ENCODE assay signal across 9 cellular contexts in the genomic region with DNA sequence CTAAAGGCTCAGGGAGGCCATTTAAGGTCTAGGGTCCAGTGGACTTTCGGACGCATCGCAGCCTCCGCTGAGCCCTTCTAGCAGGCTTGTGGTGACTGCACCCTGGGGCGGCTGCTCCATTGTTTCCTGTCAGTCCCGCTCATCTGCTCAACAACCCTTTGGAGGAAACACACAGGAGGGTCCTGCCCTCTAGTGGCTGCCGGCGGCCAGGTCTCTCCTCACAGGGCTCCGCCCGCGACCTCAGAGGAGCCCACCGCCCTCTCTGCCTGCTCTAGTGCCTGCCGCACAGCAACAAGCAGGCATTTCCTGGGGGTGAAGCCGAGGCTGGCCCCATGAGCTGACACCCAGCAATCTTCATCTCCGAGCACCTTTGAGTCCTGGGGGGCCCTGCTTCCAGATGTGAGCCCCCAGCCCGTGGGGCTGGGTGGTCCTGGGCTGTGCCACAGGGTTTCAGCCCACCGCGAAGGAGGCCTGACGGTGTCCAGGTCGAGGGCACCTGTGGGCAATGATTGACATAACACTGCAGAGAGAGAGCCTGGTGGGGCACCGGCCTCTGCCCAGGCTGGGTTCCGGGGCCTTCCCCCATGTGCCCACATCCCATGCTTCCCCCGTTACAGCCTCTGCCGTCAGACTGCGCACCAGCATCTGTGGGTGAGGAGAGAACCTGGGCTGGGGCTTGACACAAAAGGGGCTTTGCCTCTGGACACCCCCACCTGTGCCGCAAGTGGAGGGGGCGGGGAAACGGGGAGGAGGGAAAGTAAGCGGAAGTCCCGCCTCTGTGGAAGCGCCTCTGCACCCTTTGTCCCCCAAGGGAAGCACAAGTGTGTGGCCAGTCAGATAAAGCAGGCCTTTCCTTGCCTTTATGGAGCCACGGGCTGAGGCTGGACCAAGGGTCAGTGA. TPM values are rescaled to one million over a fixed set of nuclear protein-coding genes. Genes with fewer than 3 reads are reported as not detected.
DNase-seq lines count a peak whose midpoint lies in the region; ATAC-seq, FAIRE-seq and TF ChIP-seq lines count a peak whose summit lies in the region.
"Had no signal": no experiment of that assay in that cellular context is flagged by ENCODE, and none has a peak within 500 bp of the region (broad histone marks: within the 10 kb centered on the region; RNA-seq: fewer than 3 reads in every experiment).

No MANE protein-coding gene starts in this region.

- BruUV-seq in endothelial cell of umbilical vein (replicated peaks; lab: Mats Ljungman, UMichigan): no TSS peak

- peak overlapping the region; percentile 84 for H3K4me2 ChIP-seq in endothelial cell of umbilical vein (ENCODE audit: insufficient read depth, low read length)

- H3K4me1 Mint-ChIP-seq in CD4-positive, alpha-beta memory T cell: peaks cover 7 to 19% (median 16%) of the 10 kb centered on the region in 4 donors

- H3K36me3 ChIP-seq in CD4-positive, alpha-beta memory T cell (ENCODE audit: insufficient read depth, low read length): no peaks in the 10 kb centered on the region
- H3K36me3 ChIP-seq in endothelial cell of umbilical vein (ENCODE audit: control insufficient read depth in 2 of 2, extremely low read depth in 1 of 2, insufficient read depth in 2 of 2, low read length in 2 of 2) (no peaks in the 10 kb centered on the region), mucosa of descending colon (ENCODE audit: low read depth) (no peaks in the 10 kb centered on the region)

- H3K27ac Mint-ChIP-seq in CD4-positive, alpha-beta memory T cell: peak overlapping the region; percentile 90 to 96 (median 94)

- H3K36me3 Mint-ChIP-seq in CD4-positive, alpha-beta memory T cell: no peaks in the 10 kb centered on the region

- no peaks in the 10 kb centered on the region for H4K20me1 ChIP-seq in endothelial cell of umbilical vein (replicated peaks; ENCODE audit: control insufficient read depth, extremely low read depth, insufficient read depth, low read length)

- dilution Hi-C loops in endothelial cell of umbilical vein (cut with MboI; ENCODE audit: extremely low pct_ligation_motif_present, low sequenced_read_pairs): no loop called here

- peak overlapping the region; percentile 88 to 96 (median 92) for H3K4me3 Mint-ChIP-seq in CD4-positive, alpha-beta memory T cell

- POLR2A ChIA-PET in CD4-positive, alpha-beta memory T cell (lab: Charles Lee; ENCODE audit: partially characterized antibody): interaction anchor here (1.3 to 3.3 kb wide), 2 partner anchors 28 to 179 kb away, joined by 3 to 16 read pairs; partner anchors contain the start of gene SFMBT1
- POLR2A ChIA-PET in endothelial cell of umbilical vein (lab: Charles Lee): no interaction called here

- CTCF ChIA-PET in CD4-positive, alpha-beta memory T cell (lab: Charles Lee; ENCODE audit: partially characterized antibody): interaction anchor here (0.6 to 2.4 kb wide), 8 partner anchors 11 to 332 kb away, joined by 3 to 11 read pairs (median 4); no protein-coding TSS in a partner anchor
- CTCF ChIA-PET in endothelial cell of umbilical vein (lab: Charles Lee): interaction anchor here (0.8 to 1.4 kb wide), 3 partner anchors 12 to 221 kb away, joined by 3 read pairs; no protein-coding TSS in a partner anchor

- no peaks in the 10 kb centered on the region for H3K79me2 ChIP-seq in endothelial cell of umbilical vein (ENCODE audit: control insufficient read depth, insufficient read depth, low read length)

- H3K27ac ChIP-seq in CD4-positive, alpha-beta memory T cell (ENCODE audit: low read depth, low read length): peak overlapping the region; percentile 67
- H3K27ac ChIP-seq in endothelial cell of umbilical vein (ENCODE audit: insufficient read depth, low read depth, low read length): peak overlapping the region; percentile 10

- H3K27me3 ChIP-seq in CD4-positive, alpha-beta memory T cell (ENCODE audit: insufficient read depth, low read length): no peaks in the 10 kb centered on the region
- H3K27me3 ChIP-seq in endothelial cell of umbilical vein (ENCODE audit: control insufficient read depth in 2 of 2, insufficient read depth in 2 of 2, low read length in 2 of 2): peaks cover 0 to 2% of the 10 kb centered on the region in 2 experiments

- peak overlapping the region; percentile 95 for H2AFZ ChIP-seq in endothelial cell of umbilical vein (ENCODE audit: low read depth, low read length)

- no peaks in the 10 kb centered on the region for H3K27me3 Mint-ChIP-seq in CD4-positive, alpha-beta memory T cell

- TF ChIP-seq POLR2A in endothelial cell of umbilical vein (IDR thresholded peaks at IDR 0.05; ENCODE audit: low read depth, low read length): no peak

- no peaks in the 10 kb centered on the region for H3K9me1 ChIP-seq in endothelial cell of umbilical vein (replicated peaks; ENCODE audit: control insufficient read depth, extremely low read depth, insufficient read depth, low read length)

- no peaks in the 10 kb centered on the region for H3K9me3 Mint-ChIP-seq in CD4-positive, alpha-beta memory T cell

- peak; percentile 87 to 92 (median 88) for DNase-seq in CD4-positive, alpha-beta memory T cell
- DNase-seq in NOMO-1 (lab: John Stamatoyannopoulos, UW; ENCODE audit: unreplicated experiment in 2 of 2) (peak; percentile 73 to 84), endothelial cell of umbilical vein (ENCODE audit: low read depth, low spot score) (peak; percentile 73), mucosa of descending colon (peak; percentile 90 to 93 (median 93))
- peak; percentile 61 to 71 (median 68) for DNase-seq in activated CD8-positive, alpha-beta memory T cell treated with anti-CD3 and anti-CD28 coated beads for 48 hours (ENCODE audit: low read depth in 2 of 3, low spot score in 2 of 3)
- peak; percentile 71 to 76 for DNase-seq in stimulated activated CD8-positive, alpha-beta memory T cell treated with anti-CD3 and anti-CD28 coated beads, Interleukin-2, amount 100 ng/mL, for 1 hour (ENCODE audit: low read depth in 2 of 2)

- peak; percentile 69 for ATAC-seq in GM19372 (IDR thresholded peaks at IDR 0.05; ENCODE audit: low read depth, unreplicated experiment)
- ATAC-seq in HG03520 (IDR thresholded peaks at IDR 0.05; ENCODE audit: unreplicated experiment): peak; percentile 82
- peak; percentile 96 for ATAC-seq in mucosa of descending colon

- H3K9me3 ChIP-seq in CD4-positive, alpha-beta memory T cell (ENCODE audit: control insufficient read depth in 1 of 2, low read length in 2 of 2): no peaks in the 10 kb centered on the region
- no peaks in the 10 kb centered on the region for H3K9me3 ChIP-seq in endothelial cell of umbilical vein (replicated peaks; ENCODE audit: control insufficient read depth, insufficient read depth, low read length)
- no peaks in the 10 kb centered on the region for H3K9me3 ChIP-seq in mucosa of descending colon

- intact Hi-C loops in CD4-positive, alpha-beta memory T cell (cut with micrococcal nuclease): loop anchor here (1.0 to 2.0 kb wide), 8 partner anchors 27 to 331 kb away; partner anchors contain the start of gene SFMBT1
- intact Hi-C loops in endothelial cell of umbilical vein (cut with micrococcal nuclease) (loop anchor here (1.0 to 2.0 kb wide), 3 partner anchors 138 to 331 kb away; no protein-coding TSS in a partner anchor), mucosa of descending colon (cut with DNase I, micrococcal nuclease) (no loop called here)

- FAIRE-seq in endothelial cell of umbilical vein (lab: Jason Lieb, UNC): peak; percentile 86
- FAIRE-seq: islet of Langerhans had no signal

- peaks cover 10% of the 10 kb centered on the region for H3K4me1 ChIP-seq in CD4-positive, alpha-beta memory T cell (ENCODE audit: insufficient read depth, low read length)
- H3K4me1 ChIP-seq in endothelial cell of umbilical vein (ENCODE audit: control insufficient read depth, extremely low read depth, insufficient read depth, low read length) (peaks cover 8% of the 10 kb centered on the region), mucosa of descending colon (ENCODE audit: low read depth) (peaks cover 13% of the 10 kb centered on the region)

- H3K4me3 ChIP-seq in CD4-positive, alpha-beta memory T cell (ENCODE audit: low read length in 2 of 2): peak overlapping the region; percentile 77 to 79
- H3K4me3 ChIP-seq in endothelial cell of umbilical vein (replicated peaks in 1 of 3; ENCODE audit: insufficient read depth in 1 of 3, low read depth in 1 of 3, low read length in 3 of 3): peak overlapping the region; percentile 19 to 61 (median 38)
- peak overlapping the region; percentile 46 for H3K4me3 ChIP-seq in mucosa of descending colon

- H3K9ac ChIP-seq in endothelial cell of umbilical vein (replicated peaks; ENCODE audit: extremely low read depth, insufficient read depth, low read length): peak overlapping the region; percentile 32

- TF ChIP-seq CTCF in endothelial cell of umbilical vein (IDR thresholded peaks at IDR 0.05; ENCODE audit: extremely low read depth in 1 of 2, insufficient read depth in 1 of 2, low read depth in 1 of 2, low read length in 2 of 2) (peak; percentile 98), mucosa of descending colon (IDR thresholded peaks at IDR 0.05) (peak; percentile 94)

TF ChIP-seq in endothelial cell of umbilical vein, 7 proteins besides CTCF, POLR2A, EP300 and RAD21 (continues in another document):
- TF ChIP-seq FOS (IDR thresholded peaks at IDR 0.05; ENCODE audit: borderline replicate concordance, insufficient read depth, low read length): no peak

RNA-seq across cellular contexts. Expression of gene SFMBT1, which starts 27.0 kb away (rescaled TPM):
- 10 to 100 TPM; 49.3 to 50.8 TPM for total RNA-seq in CD4-positive, alpha-beta memory T cell
- polyA plus RNA-seq in CD4-positive, alpha-beta memory T cell: 10 to 100 TPM; 19.8 to 27.8 TPM
- total RNA-seq in endothelial cell of umbilical vein (4.6 and 6.0 TPM in 2 replicates), mucosa of descending colon (10 to 100 TPM; 19.7 to 22.8 (median 19.8) TPM)
- 1.8 and 2.0 TPM in 2 replicates for polyA plus RNA-seq in endothelial cell of umbilical vein
- polyA plus RNA-seq in endothelial cell of umbilical vein (2011; cell fraction: cytosol; rRNA removed): 1.7 and 2.2 TPM in 2 replicates
- polyA plus RNA-seq in endothelial cell of umbilical vein (2011; cell fraction: nucleus; rRNA removed): 4.0 and 4.9 TPM in 2 replicates
- 1.3 and 1.8 TPM in 2 replicates for polyA plus RNA-seq in endothelial cell of umbilical vein (2012)
- 8.3 and 10.4 TPM in 2 replicates for polyA minus RNA-seq in endothelial cell of umbilical vein
- 19.8 TPM for polyA minus RNA-seq in endothelial cell of umbilical vein (2011; cell fraction: cytosol; rRNA and poly(A)+ RNA removed)
- polyA minus RNA-seq in endothelial cell of umbilical vein (2011; cell fraction: nucleus; rRNA and poly(A)+ RNA removed): 6.7 and 10.8 TPM in 2 replicates

RNA-seq across cellular contexts. Expression of gene RFT1, which starts 57.3 kb away (rescaled TPM):
- total RNA-seq in CD4-positive, alpha-beta memory T cell: 10 to 100 TPM; 25.3 to 28.4 TPM
- polyA plus RNA-seq in CD4-positive, alpha-beta memory T cell: 10 to 100 TPM; 21.2 to 23.8 TPM
- 28.8 and 29.8 TPM in 2 replicates for total RNA-seq in endothelial cell of umbilical vein
- polyA plus RNA-seq in endothelial cell of umbilical vein: 39.9 TPM in 2 replicates
- polyA plus RNA-seq in endothelial cell of umbilical vein (2011; cell fraction: cytosol; rRNA removed): 18.3 and 21.4 TPM in 2 replicates
- 14.0 and 16.3 TPM in 2 replicates for polyA plus RNA-seq in endothelial cell of umbilical vein (2011; cell fraction: nucleus; rRNA removed)
- polyA plus RNA-seq in endothelial cell of umbilical vein (2012): 22.1 and 24.5 TPM in 2 replicates
- polyA minus RNA-seq in endothelial cell of umbilical vein: 72.6 and 84.6 TPM in 2 replicates
- polyA minus RNA-seq in endothelial cell of umbilical vein (2011; cell fraction: cytosol; rRNA and poly(A)+ RNA removed): 11.4 TPM
- 9.4 and 11.6 TPM in 2 replicates for polyA minus RNA-seq in endothelial cell of umbilical vein (2011; cell fraction: nucleus; rRNA and poly(A)+ RNA removed)
- 10 to 100 TPM; 14.7 to 18.7 (median 15.2) TPM for total RNA-seq in mucosa of descending colon

Comparison
In these comparisons a context has a peak if more than half of its experiments do, and no peak if none do; other contexts are left out.
1. Peak in every context shown above with its lines: DNase-seq, ATAC-seq, H3K4me3 ChIP-seq and H3K27ac ChIP-seq.
2. intact Hi-C loops: an anchor here in CD4-positive, alpha-beta memory T cell (1.0 to 2.0 kb wide) and endothelial cell of umbilical vein (1.0 to 2.0 kb wide); none called in mucosa of descending colon.